ENCODE assay signal across 11 cellular contexts in genomic region chrX:71542825-71543224, GRCh38. TPM values are rescaled to one million over a fixed set of nuclear protein-coding genes. Genes with fewer than 3 reads are reported as not detected.
DNase-seq lines count a peak whose midpoint lies in the region; ATAC-seq, FAIRE-seq and TF ChIP-seq lines count a peak whose summit lies in the region.
"Had no signal": no experiment of that assay in that cellular context is flagged by ENCODE, and none has a peak within 500 bp of the region (broad histone marks: within the 10 kb centered on the region; RNA-seq: fewer than 3 reads in every experiment).

No MANE protein-coding gene starts in this region.

- DNase-seq in D721Med (ENCODE audit: insufficient read length, low spot score) (no peak), IMR-90 (no peak), adrenal gland (no peak), natural killer cell (no peak), LoVo (ENCODE audit: low spot score) (no peak), COLO668 (lab: John Stamatoyannopoulos, UW; ENCODE audit: unreplicated experiment) (no peak)
- DNase-seq in activated CD4-positive, CD25-positive, alpha-beta regulatory T cell treated with anti-CD3 and anti-CD28 coated beads, Interleukin-2, amount 50 U/mL, for 72 hours, result no peak
- DNase-seq: ovary; stimulated activated CD4-positive, alpha-beta T cell treated with anti-CD3 and anti-CD28 coated beads, Interleukin-2, amount 100 ng/mL, for 24 hours had no signal

- WGBS in IMR-90 (ENCODE audit: extremely low coverage in 2 of 2, insufficient read length in 1 of 2), 2 experiments, result no CpG with 5 or more reads among the region's 2 CpGs
- 58 to 82% (median 69%) methylated on average over 2 of the region's 2 CpGs for WGBS in adrenal gland, 4 donors

- no peak overlapping the region for H3K23ac ChIP-seq in IMR-90 (ENCODE audit: low read depth, low read length)

- no peaks in the 10 kb centered on the region; the same call in 1 of the 2 replicates for H3K9me3 ChIP-seq in IMR-90 (ENCODE audit: control insufficient read depth, insufficient read depth, low read length)
- H3K9me3 ChIP-seq in adrenal gland (replicated peaks in 1 of 3), result no peaks in the 10 kb centered on the region
- H3K9me3 ChIP-seq: ovary had no signal

- TF ChIP-seq RAD21 in IMR-90 (IDR thresholded peaks at IDR 0.05; ENCODE audit: low read length), result no peak

- intact Hi-C loops in IMR-90 (cut with micrococcal nuclease) (loop anchor here (1.0 kb wide), 1 partner anchor 9 kb away; no protein-coding TSS in a partner anchor), adrenal gland (cut with DNase I) (no loop called here), natural killer cell (cut with micrococcal nuclease) (no loop called here)

- no peak overlapping the region for H2BK15ac ChIP-seq in IMR-90 (ENCODE audit: low read depth, low read length)

- in situ Hi-C loops in IMR-90 (cut with MboI; ENCODE audit: low sequenced_read_pairs), result no loop called here

- peaks cover 17 to 38% of the 10 kb centered on the region in 2 experiments; a peak in 3 of 4 replicates for H3K79me1 ChIP-seq in IMR-90 (ENCODE audit: low read depth in 1 of 2, low read length in 2 of 2)

- H4K91ac ChIP-seq in IMR-90 (ENCODE audit: insufficient read depth, low read depth, low read length), result no peak overlapping the region

- H3K4me3 ChIP-seq in IMR-90 (ENCODE audit: insufficient read depth, low read depth, low read length) (no peak overlapping the region), adrenal gland (peak overlapping the region in 1 of 4 donors; percentile 20)
- H3K4me3 ChIP-seq: ovary had no signal

- no peak overlapping the region for H3K14ac ChIP-seq in IMR-90 (replicated peaks; ENCODE audit: low read depth, low read length)

- no peak overlapping the region for H2BK20ac ChIP-seq in IMR-90 (ENCODE audit: low read depth, low read length)

- H2AK9ac ChIP-seq in IMR-90 (replicated peaks; ENCODE audit: low read depth, low read length, poor library complexity), result no peak overlapping the region

- peaks cover 15% of the 10 kb centered on the region for H3K36me3 ChIP-seq in IMR-90 (ENCODE audit: control insufficient read depth, insufficient read depth, low read length)
- peaks cover 0 to 14% of the 10 kb centered on the region in 2 donors for H3K36me3 ChIP-seq in adrenal gland (replicated peaks in 1 of 2)
- H3K36me3 ChIP-seq: ovary had no signal

- dilution Hi-C loops in IMR-90 (cut with HindIII; ENCODE audit: low sequenced_read_pairs, unreplicated experiment), result no loop called here

- H3K56ac ChIP-seq in IMR-90 (ENCODE audit: extremely low read depth, insufficient read depth, low read length), result no peak overlapping the region

- FAIRE-seq in D721Med (lab: Jason Lieb, UNC), result peak; percentile 84

- POLR2A ChIA-PET in IMR-90 (lab: Charles Lee; ENCODE audit: unreplicated experiment), result no interaction called here

- TF ChIP-seq POLR2A in IMR-90 (IDR thresholded peaks at IDR 0.05; ENCODE audit: low read depth, low read length), result no peak
- TF ChIP-seq POLR2A in adrenal gland (IDR thresholded peaks at IDR 0.05), result no peak

- H3K27me3 ChIP-seq in IMR-90 (ENCODE audit: control insufficient read depth, insufficient read depth, low read length) (no peaks in the 10 kb centered on the region), adrenal gland (no peaks in the 10 kb centered on the region)
- H3K27me3 ChIP-seq: ovary had no signal

- peaks cover 64% of the 10 kb centered on the region for H4K20me1 ChIP-seq in IMR-90 (ENCODE audit: insufficient read depth, low read length)

- BruUV-seq in IMR-90 (replicated peaks; lab: Mats Ljungman, UMichigan), result no TSS peak

- peak overlapping the region; percentile 61; the same call in 1 of the 2 replicates for H3K4me2 ChIP-seq in IMR-90 (ENCODE audit: low read depth, low read length)
- H3K4me2 ChIP-seq: KMS-11 had no signal

- no peak overlapping the region for H2AFZ ChIP-seq in IMR-90 (replicated peaks; ENCODE audit: low read length, poor library complexity)

- no peak overlapping the region for H2BK120ac ChIP-seq in IMR-90 (ENCODE audit: low read depth, low read length)

- H3K4ac ChIP-seq in IMR-90 (ENCODE audit: low read depth, low read length), result no peak overlapping the region

- H3K4me1 ChIP-seq in IMR-90 (ENCODE audit: control insufficient read depth, insufficient read depth, low read length) (no peaks in the 10 kb centered on the region; the same call in 1 of the 2 replicates), adrenal gland (replicated peaks in 1 of 2) (peaks cover 3 to 62% of the 10 kb centered on the region in 2 donors)

- ATAC-seq in IMR-90 (ENCODE audit: low read depth), result no peak
- ATAC-seq in natural killer cell, result no peak

- H3K27ac Mint-ChIP-seq in natural killer cell, result peak overlapping the region; percentile 87 to 97

- no peak overlapping the region for H4K8ac ChIP-seq in IMR-90 (ENCODE audit: low read depth in 2 of 2, low read length in 2 of 2)

- H3K9ac ChIP-seq in IMR-90 (ENCODE audit: low read depth, low read length), result no peak overlapping the region
- H3K9ac ChIP-seq: KMS-11 had no signal

- H3K9me1 ChIP-seq in IMR-90 (ENCODE audit: insufficient read depth, low read length), result peaks cover 4% of the 10 kb centered on the region; the same call in 1 of the 2 replicates

- H2AK5ac ChIP-seq in IMR-90 (ENCODE audit: low read depth, low read length), result no peak overlapping the region

- no peaks in the 10 kb centered on the region for H3K27me3 Mint-ChIP-seq in natural killer cell (ENCODE audit: low read depth in 2 of 2)

- peaks cover 41 to 54% of the 10 kb centered on the region in 2 donors for H3K4me1 Mint-ChIP-seq in natural killer cell

- H2BK5ac ChIP-seq in IMR-90 (ENCODE audit: low read depth, low read length, poor library complexity, severe bottlenecking), result peak overlapping the region; percentile 23

- H3K18ac ChIP-seq in IMR-90 (ENCODE audit: low read depth, low read length), result peak overlapping the region; percentile 23; the same call in 1 of the 2 replicates

- H4K5ac ChIP-seq in IMR-90 (ENCODE audit: low read depth, low read length), result no peak overlapping the region

- CTCF ChIA-PET in IMR-90 (lab: Yijun Ruan, JAX), result no interaction called here

- H3K9me3 Mint-ChIP-seq in natural killer cell, result no peaks in the 10 kb centered on the region

- peaks cover 2% of the 10 kb centered on the region for H3K36me3 Mint-ChIP-seq in natural killer cell

- no peak for TF ChIP-seq CTCF in D721Med (IDR thresholded peaks at IDR 0.05; ENCODE audit: insufficient read depth, missing control alignments)
- no peak for TF ChIP-seq CTCF in IMR-90 (conservative IDR thresholded peaks at IDR 0.05; ENCODE audit: low read depth, low read length)
- TF ChIP-seq CTCF in adrenal gland (IDR thresholded peaks at IDR 0.05), result no peak
- TF ChIP-seq CTCF in natural killer cell (IDR thresholded peaks at IDR 0.05), result no peak

- H3K4me3 Mint-ChIP-seq in natural killer cell, result peak overlapping the region; percentile 54

- H3K27ac ChIP-seq in IMR-90 (ENCODE audit: insufficient read depth, low read length), result no peak overlapping the region
- H3K27ac ChIP-seq in adrenal gland, result peak overlapping the region in 3 of 5 donors; percentile 13 to 78 (median 73)
- H3K27ac ChIP-seq: KMS-11, ovary, VCaP had no signal

TF ChIP-seq in IMR-90, 13 proteins besides CTCF, POLR2A, EP300 and RAD21:
- TF ChIP-seq CEBPB (IDR thresholded peaks at IDR 0.05; ENCODE audit: low read depth, low read length), result no peak
- TF ChIP-seq CHD1 (IDR thresholded peaks at IDR 0.05; ENCODE audit: low read depth, low read length), result no peak

RNA-seq across cellular contexts. Expression of gene OGT, which starts 9.9 kb away (rescaled TPM):
- 65.0 and 80.7 TPM in 2 replicates for total RNA-seq in IMR-90 (2012; rRNA removed)
- polyA plus RNA-seq in IMR-90 (2012; rRNA removed), result 96.8 and 113 TPM in 2 replicates
- polyA plus RNA-seq in IMR-90 (2012; cell fraction: cytosol; rRNA removed), result 11.0 and 20.0 TPM in 2 replicates
- 296 and 1,795 TPM in 2 replicates for polyA plus RNA-seq in IMR-90 (2012; cell fraction: nucleus; rRNA removed; ENCODE audit: low replicate concordance)
- total RNA-seq in adrenal gland, result 100 to 1,000 TPM in 5 of 8 donors, 10 to 100 TPM in 3; 38.0 to 164 (median 103) TPM
- polyA plus RNA-seq in adrenal gland, result 100 to 1,000 TPM in 1 of 3 donors, 10 to 100 TPM in 2; 38.6 to 127 (median 77.0) TPM
- total RNA-seq in natural killer cell, result 100 to 1,000 TPM; 489 to 721 (median 542) TPM

RNA-seq across cellular contexts. Expression of gene GCNA, which starts 35.4 kb away (rescaled TPM):
- 0.83 and 0.90 TPM in 2 replicates for total RNA-seq in IMR-90 (2012; rRNA removed)
- 0.75 and 1.3 TPM in 2 replicates for polyA plus RNA-seq in IMR-90 (2012; rRNA removed)
- 0.25 and 0.29 TPM in 2 replicates for polyA plus RNA-seq in IMR-90 (2012; cell fraction: cytosol; rRNA removed)
- 2.3 and 9.8 TPM in 2 replicates for polyA plus RNA-seq in IMR-90 (2012; cell fraction: nucleus; rRNA removed; ENCODE audit: low replicate concordance)
- 1 to 10 TPM in 6 of 8 donors, under 1 TPM in 2; 0.18 to 5.9 (median 1.8) TPM for total RNA-seq in adrenal gland
- 10 to 100 TPM in 1 of 3 donors, 1 to 10 TPM in 2; 1.9 to 23.3 (median 2.6) TPM for polyA plus RNA-seq in adrenal gland
- 1 to 10 TPM; 3.6 to 4.5 (median 3.7) TPM for total RNA-seq in natural killer cell
